Comparison of ENCODE assay signal across 8 cellular contexts in the genomic region with DNA sequence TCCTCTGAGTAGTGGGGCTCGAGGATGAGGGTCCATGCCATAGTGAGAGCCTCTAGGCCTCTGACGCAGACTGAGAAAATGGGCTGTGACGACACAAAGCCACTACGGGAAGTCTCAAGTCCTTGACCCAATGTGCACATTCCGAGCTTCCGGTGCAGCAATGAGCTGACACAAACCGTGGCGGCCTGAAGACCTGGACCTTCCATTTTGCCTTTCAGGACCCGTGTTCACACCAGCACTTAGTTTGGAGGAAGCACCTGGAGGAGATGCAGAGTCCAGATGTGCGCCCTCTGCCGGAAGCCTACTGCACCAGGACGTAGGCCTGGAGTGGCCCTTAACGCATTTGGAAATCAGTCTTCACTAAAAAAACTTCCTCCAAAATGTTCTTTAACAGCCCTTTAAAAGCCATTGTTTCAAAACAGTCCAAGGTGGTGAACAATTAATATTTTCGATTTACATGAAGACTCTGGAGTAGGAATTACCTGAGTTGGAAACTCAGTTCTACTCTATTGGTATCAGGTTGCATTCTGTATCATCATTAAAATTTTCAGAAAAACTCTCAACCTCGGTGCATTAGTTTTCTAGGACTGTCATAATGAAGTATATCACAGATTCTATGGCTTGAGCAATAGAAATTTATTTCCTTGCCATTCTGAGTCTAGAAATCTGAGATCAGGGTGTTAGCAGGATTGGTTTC. TPM values are rescaled to one million over a fixed set of nuclear protein-coding genes. Genes with fewer than 3 reads are reported as not detected.
A peak's percentile ranks its signal among the peaks of the same experiment; 100 is the strongest.
DNase-seq lines count a peak whose midpoint lies in the region; ATAC-seq, FAIRE-seq and TF ChIP-seq lines count a peak whose summit lies in the region.

No MANE protein-coding gene starts in this region.

- H4K8ac ChIP-seq in neuronal stem cell (ENCODE audit: low read depth, low read length): no peak overlapping the region

- CTCF ChIA-PET in endothelial cell of umbilical vein (lab: Charles Lee): interaction anchor here (0.6 to 2.8 kb wide), 11 partner anchors 7 to 128 kb away, joined by 3 to 45 read pairs (median 4); no protein-coding TSS in a partner anchor

- TF ChIP-seq CTCF in KMS-11 (conservative IDR thresholded peaks at IDR 0.05; ENCODE audit: low read depth, low read length) (peak; percentile 98), endothelial cell of umbilical vein (IDR thresholded peaks at IDR 0.05; ENCODE audit: extremely low read depth in 1 of 2, insufficient read depth in 1 of 2, low read depth in 1 of 2, low read length in 2 of 2) (peak; percentile 60 to 69), type B pancreatic cell (conservative IDR thresholded peaks at IDR 0.05) (peak; percentile 76)

- H3K27ac Mint-ChIP-seq in type B pancreatic cell: no peak overlapping the region

- no peak overlapping the region for H2BK5ac ChIP-seq in neuronal stem cell (ENCODE audit: low read length)

- no peak overlapping the region for H2BK12ac ChIP-seq in neuronal stem cell (ENCODE audit: low read length)

- H3K27me3 Mint-ChIP-seq in type B pancreatic cell: no peaks in the 10 kb centered on the region

- H3K36me3 Mint-ChIP-seq in type B pancreatic cell: no peaks in the 10 kb centered on the region

- H3K9me3 Mint-ChIP-seq in type B pancreatic cell: no peaks in the 10 kb centered on the region

- H3K4me3 ChIP-seq in KMS-11 (IDR thresholded peaks at IDR 0.05; ENCODE audit: insufficient read depth, low read depth, low read length) (no peak overlapping the region), endothelial cell of umbilical vein (replicated peaks in 1 of 3; ENCODE audit: insufficient read depth in 1 of 3, low read depth in 1 of 3, low read length in 3 of 3) (no peak overlapping the region), neuronal stem cell (ENCODE audit: low read length in 2 of 2) (no peak overlapping the region)

- no peak overlapping the region for H3K14ac ChIP-seq in neuronal stem cell (ENCODE audit: low read length)

- no peak overlapping the region for H4K91ac ChIP-seq in neuronal stem cell (ENCODE audit: low read depth, low read length, poor library complexity)

- peak overlapping the region; percentile 32 for H3K23ac ChIP-seq in neuronal stem cell (ENCODE audit: low read depth, low read length, poor library complexity)

- H3K4me2 ChIP-seq in KMS-11 (peak overlapping the region; percentile 65), endothelial cell of umbilical vein (ENCODE audit: insufficient read depth, low read length) (no peak overlapping the region), neuronal stem cell (ENCODE audit: insufficient read depth, low read length, poor library complexity, severe bottlenecking) (no peak overlapping the region)

- ATAC-seq in HG03196 (IDR thresholded peaks at IDR 0.05; ENCODE audit: unreplicated experiment): no peak

- peak; percentile 16 for DNase-seq in ELR (ENCODE audit: low read depth)
- peak; percentile 45 to 54 for DNase-seq in activated CD8-positive, alpha-beta memory T cell treated with anti-CD3 and anti-CD28 coated beads for 1 hour (ENCODE audit: extremely low read depth in 1 of 2, low read depth in 1 of 2)
- peak; percentile 73 for DNase-seq in endothelial cell of umbilical vein (ENCODE audit: low read depth, low spot score)
- DNase-seq in neuronal stem cell (ENCODE audit: low spot score): peak; percentile 47
- DNase-seq in type B pancreatic cell (ENCODE audit: extremely low spot score, unreplicated experiment): no peak
- DNase-seq in NCI-H2107 treated with DMSO at 0.1 percent for 48 hours (lab: John Stamatoyannopoulos, UW; ENCODE audit: unreplicated experiment): no peak

- H2AK5ac ChIP-seq in neuronal stem cell (ENCODE audit: low read depth, low read length): no peak overlapping the region

- H3K36me3 ChIP-seq in KMS-11 (ENCODE audit: insufficient read depth): no peaks in the 10 kb centered on the region
- H3K36me3 ChIP-seq in endothelial cell of umbilical vein (ENCODE audit: control insufficient read depth in 2 of 2, extremely low read depth in 1 of 2, insufficient read depth in 2 of 2, low read length in 2 of 2): no peaks in the 10 kb centered on the region
- no peaks in the 10 kb centered on the region for H3K36me3 ChIP-seq in neuronal stem cell (replicated peaks in 1 of 2; ENCODE audit: control insufficient read depth in 2 of 2, insufficient read depth in 2 of 2, low read length in 2 of 2)

- no peak overlapping the region for H2BK120ac ChIP-seq in neuronal stem cell (ENCODE audit: low read depth, low read length)

- H4K20me1 ChIP-seq in KMS-11 (ENCODE audit: insufficient read depth) (no peaks in the 10 kb centered on the region), endothelial cell of umbilical vein (replicated peaks; ENCODE audit: control insufficient read depth, extremely low read depth, insufficient read depth, low read length) (no peaks in the 10 kb centered on the region)

- no peaks in the 10 kb centered on the region for H3K79me2 ChIP-seq in KMS-11 (ENCODE audit: insufficient read depth, low read depth)
- H3K79me2 ChIP-seq in endothelial cell of umbilical vein (ENCODE audit: control insufficient read depth, insufficient read depth, low read length): no peaks in the 10 kb centered on the region

- WGBS in neuronal stem cell (ENCODE audit: extremely low coverage in 2 of 2, insufficient read length in 2 of 2, insufficient replicate concordance in 1 of 2), 2 donors: no CpG with 5 or more reads among the region's 15 CpGs

- no peak for FAIRE-seq in endothelial cell of umbilical vein (lab: Jason Lieb, UNC)

- POLR2A ChIA-PET in endothelial cell of umbilical vein (lab: Charles Lee): no interaction called here

- H3K4me1 Mint-ChIP-seq in type B pancreatic cell (ENCODE audit: unreplicated experiment): no peaks in the 10 kb centered on the region

- no peak overlapping the region for H3K18ac ChIP-seq in neuronal stem cell (ENCODE audit: low read length)

- H3K9ac ChIP-seq in KMS-11 (no peak overlapping the region; the same call in 1 of the 2 replicates), endothelial cell of umbilical vein (replicated peaks; ENCODE audit: extremely low read depth, insufficient read depth, low read length) (no peak overlapping the region), neuronal stem cell (ENCODE audit: low read depth, low read length, poor library complexity) (no peak overlapping the region)

- BruUV-seq in endothelial cell of umbilical vein (replicated peaks; lab: Mats Ljungman, UMichigan): no TSS peak

- no peak overlapping the region for H2BK15ac ChIP-seq in neuronal stem cell (ENCODE audit: low read length)

- H3K9me1 ChIP-seq in endothelial cell of umbilical vein (replicated peaks; ENCODE audit: control insufficient read depth, extremely low read depth, insufficient read depth, low read length): no peaks in the 10 kb centered on the region

- H3K9me3 ChIP-seq in endothelial cell of umbilical vein (replicated peaks; ENCODE audit: control insufficient read depth, insufficient read depth, low read length) (no peaks in the 10 kb centered on the region), neuronal stem cell (replicated peaks in 1 of 2; ENCODE audit: control insufficient read depth in 2 of 2, insufficient read depth in 1 of 2, low read depth in 1 of 2, low read length in 2 of 2) (peaks cover 0 to 1% of the 10 kb centered on the region in 2 donors)

- dilution Hi-C loops in endothelial cell of umbilical vein (cut with MboI; ENCODE audit: extremely low pct_ligation_motif_present, low sequenced_read_pairs): no loop called here

- intact Hi-C loops in endothelial cell of umbilical vein (cut with micrococcal nuclease): loop anchor here (1.0 to 2.0 kb wide), 2 partner anchors 86 to 129 kb away; no protein-coding TSS in a partner anchor

- H3K27ac ChIP-seq in KMS-11: peak overlapping the region; percentile 52
- H3K27ac ChIP-seq in endothelial cell of umbilical vein (ENCODE audit: insufficient read depth, low read depth, low read length): no peak overlapping the region
- no peak overlapping the region for H3K27ac ChIP-seq in neuronal stem cell (replicated peaks; ENCODE audit: low read length)

- H3K79me1 ChIP-seq in neuronal stem cell (ENCODE audit: low read depth, low read length): no peaks in the 10 kb centered on the region

- H3K27me3 ChIP-seq in KMS-11 (ENCODE audit: insufficient read depth, low read depth) (no peaks in the 10 kb centered on the region), endothelial cell of umbilical vein (ENCODE audit: control insufficient read depth in 2 of 2, insufficient read depth in 2 of 2, low read length in 2 of 2) (no peaks in the 10 kb centered on the region), neuronal stem cell (ENCODE audit: control insufficient read depth in 3 of 3, insufficient read depth in 3 of 3, low read depth in 1 of 3, low read length in 3 of 3) (no peaks in the 10 kb centered on the region)

- H2AFZ ChIP-seq in KMS-11 (ENCODE audit: low read depth) (peak overlapping the region; percentile 76; the same call in 1 of the 2 replicates), endothelial cell of umbilical vein (ENCODE audit: low read depth, low read length) (no peak overlapping the region), neuronal stem cell (ENCODE audit: low read length) (no peak overlapping the region)

- no peak for TF ChIP-seq POLR2A in endothelial cell of umbilical vein (IDR thresholded peaks at IDR 0.05; ENCODE audit: low read depth, low read length)

- H3K4ac ChIP-seq in neuronal stem cell (ENCODE audit: low read length): no peak overlapping the region

- H3K4me1 ChIP-seq in KMS-11 (ENCODE audit: low read depth, poor library complexity, severe bottlenecking): peaks cover 53% of the 10 kb centered on the region
- H3K4me1 ChIP-seq in endothelial cell of umbilical vein (ENCODE audit: control insufficient read depth, extremely low read depth, insufficient read depth, low read length): peaks cover 10% of the 10 kb centered on the region
- H3K4me1 ChIP-seq in neuronal stem cell (ENCODE audit: control insufficient read depth in 2 of 2, insufficient read depth in 1 of 2, low read depth in 1 of 2, low read length in 2 of 2): no peaks in the 10 kb centered on the region

- H3K4me3 Mint-ChIP-seq in type B pancreatic cell: no peak overlapping the region

TF ChIP-seq in endothelial cell of umbilical vein, 7 proteins besides CTCF, POLR2A, EP300 and RAD21 (continues in another document):
- no peak for TF ChIP-seq JUN (IDR thresholded peaks at IDR 0.05; ENCODE audit: borderline replicate concordance, insufficient read depth, insufficient read length, low read depth)

RNA-seq across cellular contexts. Expression of gene BMP10, which starts 33.9 kb away (rescaled TPM):
- not detected in 2 replicates for total RNA-seq in endothelial cell of umbilical vein
- not detected in 2 replicates for polyA plus RNA-seq in endothelial cell of umbilical vein
- polyA plus RNA-seq in endothelial cell of umbilical vein (2011; cell fraction: cytosol; rRNA removed): not detected in 2 replicates
- polyA plus RNA-seq in endothelial cell of umbilical vein (2011; cell fraction: nucleus; rRNA removed): not detected in 2 replicates
- not detected in 2 replicates for polyA plus RNA-seq in endothelial cell of umbilical vein (2012)
- polyA minus RNA-seq in endothelial cell of umbilical vein: not detected in 2 replicates
- not detected for polyA minus RNA-seq in endothelial cell of umbilical vein (2011; cell fraction: cytosol; rRNA and poly(A)+ RNA removed)
- polyA minus RNA-seq in endothelial cell of umbilical vein (2011; cell fraction: nucleus; rRNA and poly(A)+ RNA removed): not detected in 2 replicates
- not detected for polyA plus RNA-seq in neuronal stem cell (2013, experiment 1 of 2)
- not detected for polyA plus RNA-seq in neuronal stem cell (2013, experiment 2 of 2)
- total RNA-seq in type B pancreatic cell (ENCODE audit: low replicate concordance): 0.36 TPM in 1 of 2 replicates, not detected in the other

Comparison
In these comparisons a context has a peak if more than half of its experiments do, and no peak if none do; other contexts are left out.
1. DNase-seq: peak in ELR (single experiment), activated CD8-positive, alpha-beta memory T cell treated with anti-CD3 and anti-CD28 coated beads for 1 hour (2 of 2), endothelial cell of umbilical vein (single experiment) and neuronal stem cell (single experiment); none in type B pancreatic cell (single experiment) and NCI-H2107 treated with DMSO at 0.1 percent for 48 hours (single experiment).
2. Peak in every context shown above with its lines, with median percentiles within 50 percentile points of each other: CTCF ChIP-seq.